Comparison of ENCODE assay signal across 32 cellular contexts in the genomic region with DNA sequence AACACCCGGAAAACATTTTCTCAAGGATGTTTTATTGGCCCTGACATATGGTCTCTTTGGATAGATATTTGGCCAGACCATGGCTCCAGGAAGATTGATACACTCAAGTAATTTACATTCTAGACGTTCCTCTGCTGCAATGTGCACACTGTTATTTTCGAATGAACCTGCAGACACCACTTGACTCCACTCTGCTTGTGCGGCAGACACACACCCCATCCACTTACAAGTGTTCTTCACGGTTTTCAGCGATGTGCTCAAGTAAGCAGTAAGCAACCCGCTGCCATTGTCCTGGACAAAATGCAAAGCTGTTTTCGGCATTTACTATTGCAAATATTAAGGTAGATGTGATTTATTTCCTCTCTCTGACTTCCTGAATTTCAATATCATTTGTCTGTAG. TPM values are rescaled to one million over a fixed set of nuclear protein-coding genes. Genes with fewer than 3 reads are reported as not detected.
"Had no signal": no experiment of that assay in that cellular context is flagged by ENCODE, and none has a peak within 500 bp of the region (broad histone marks: within the 10 kb centered on the region; RNA-seq: fewer than 3 reads in every experiment).

No MANE protein-coding gene starts in this region.

- H3K27ac ChIP-seq: ascending aorta, breast epithelium, SJCRH30, SK-N-MC, WERI-Rb-1 had no signal

- DNase-seq: activated CD4-positive, alpha-beta T cell treated with anti-CD3 and anti-CD28 coated beads, Interleukin-2, amount 10 ng/mL, durations not matched to agents 7 days and 5 days; activated CD4-positive, alpha-beta T cell treated with anti-CD3 and anti-CD28 coated beads, Interleukin-2, amount 50 U/mL, for 48 hours; activated CD8-positive, alpha-beta T cell treated with anti-CD3 and anti-CD28 coated beads, Interleukin-2, amount 10 ng/mL, durations not matched to agents 7 days and 5 days; activated gamma-delta T cell; activated naive CD4-positive, alpha-beta T cell treated with Interleukin-2 at 50 U/mL for 16 hours; activated naive CD8-positive, alpha-beta T cell treated with anti-CD3 and anti-CD28 coated beads, Interleukin-2, amount 10 ng/mL, durations not matched to agents 7 days and 5 days; activated T-cell treated with anti-CD3 and anti-CD28 coated beads, Interleukin-2, amount 50 U/mL, for 24 hours; amygdala; cerebellar nuclear complex; Karpas-422; KBM-7; NCI-H1048; NCI-H1105 treated with DMSO at 0.1 percent for 48 hours; NCI-H1436; NCI-H1694; NCI-H1930; NCI-H2081 treated with DMSO at 0.1 percent for 48 hours; NCI-H2171; NCI-H226; NCI-H524 treated with DMSO at 0.1 percent for 48 hours; SHP77; SJCRH30; T1000; WERI-Rb-1 had no signal

- H3K4me1 ChIP-seq: ascending aorta, breast epithelium, SJCRH30 had no signal

- ATAC-seq: activated CD8-positive, alpha-beta T cell treated with anti-CD3 and anti-CD28 coated beads, Interleukin-2, amount 10 ng/mL, durations not matched to agents 7 days and 5 days; Panc1 had no signal

- H3K27me3 ChIP-seq: ascending aorta, breast epithelium, SJCRH30 had no signal

- H3K36me3 ChIP-seq: ascending aorta, breast epithelium, SJCRH30, WERI-Rb-1 had no signal

- H3K4me3 ChIP-seq: ascending aorta, breast epithelium, SJCRH30, SK-N-MC had no signal

- H3K9me3 ChIP-seq: ascending aorta, breast epithelium, SJCRH30 had no signal

RNA-seq across cellular contexts. Expression of a gene that starts 12.0 kb away (rescaled TPM):
- total RNA-seq: activated CD4-positive, alpha-beta T cell treated with anti-CD3 and anti-CD28 coated beads, Interleukin-2, amount 10 ng/mL, durations not matched to agents 7 days and 5 days; activated CD8-positive, alpha-beta T cell treated with anti-CD3 and anti-CD28 coated beads, Interleukin-2, amount 10 ng/mL, durations not matched to agents 7 days and 5 days; activated naive CD8-positive, alpha-beta T cell treated with anti-CD3 and anti-CD28 coated beads, Interleukin-2, amount 10 ng/mL, durations not matched to agents 7 days and 5 days; activated T-helper 2 cell treated with anti-CD3 and anti-CD28 coated beads, Interferon-gamma antibody, Interleukin-2, Interleukin-4, amounts not matched to agents 10 μg/mL and 5 μg/mL and 100 μg/mL, durations not matched to agents 14 hours and 24 hours and 36 hours; MCF 10A; SJCRH30; T-helper 1 cell treated with Interleukin-12 subunit alpha and Interleukin-12 subunit beta and Interleukin-4 antibody, amounts not matched to agents 30 ng/mL and 1 ng/mL, for 36 hours; T-helper 2 cell treated with Interferon-gamma antibody and Interleukin-4, amounts not matched to agents 100 ng/mL and 5 ng/mL, for 36 hours had no signal
